8 cellular contexts compared by ENCODE assay signal in the genomic region with DNA sequence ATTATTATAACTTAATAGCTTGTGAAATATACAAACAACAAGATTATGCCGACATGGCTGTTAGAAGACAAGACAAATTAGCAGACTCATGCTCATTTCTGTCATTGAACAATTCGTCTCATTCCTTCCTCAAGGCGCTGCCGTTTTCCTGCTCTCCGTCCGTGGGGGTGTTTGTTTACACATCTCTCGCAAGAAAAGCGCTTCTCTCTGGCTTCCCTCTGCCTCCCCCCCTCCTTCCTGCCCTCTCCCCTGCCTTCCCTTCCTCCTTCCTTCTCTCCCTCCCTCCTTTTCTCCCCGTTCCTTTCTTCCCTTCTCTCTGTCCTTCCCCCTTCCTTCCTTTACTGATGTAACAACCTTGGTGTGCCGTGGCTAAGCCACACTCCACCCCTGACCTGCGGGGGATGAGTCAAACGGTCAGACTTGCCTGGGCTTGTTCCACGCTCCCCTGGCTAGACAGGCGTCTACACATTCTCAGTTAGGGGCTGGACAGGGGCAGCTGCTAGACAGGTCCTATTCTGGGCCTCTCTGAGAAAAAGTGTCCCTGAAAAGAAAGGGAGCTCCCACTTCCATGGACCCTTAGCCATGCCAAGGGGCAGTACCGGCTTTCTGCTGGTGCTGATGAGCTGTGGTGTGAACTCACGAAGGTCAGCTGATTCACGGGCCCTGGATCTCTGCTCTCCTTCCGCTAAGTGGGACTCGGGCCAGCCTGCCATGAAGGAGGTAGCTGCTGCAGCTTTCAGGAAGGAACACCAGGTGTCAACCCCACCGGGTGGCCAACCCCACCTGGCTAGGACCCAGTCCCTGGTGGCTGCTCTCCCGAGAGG. TPM values are rescaled to one million over a fixed set of nuclear protein-coding genes. Genes with fewer than 3 reads are reported as not detected.
DNase-seq lines count a peak whose midpoint lies in the region; ATAC-seq and TF ChIP-seq lines count a peak whose summit lies in the region.

No MANE protein-coding gene starts in this region.

- DNase-seq in EH (ENCODE audit: low read depth), result peak; percentile 94
- DNase-seq in GM23338 (ENCODE audit: low spot score), result peak; percentile 66
- DNase-seq in NCI-H1417 (lab: John Stamatoyannopoulos, UW), result peak in 2 of 3 experiments; percentile 89 to 95
- DNase-seq in activated T-helper 2 cell treated with anti-CD3 and anti-CD28 coated beads, Interferon-gamma antibody, Interleukin-2, Interleukin-4, amounts not matched to agents 10 μg/mL and 5 μg/mL and 100 μg/mL, durations not matched to agents 14 hours and 24 hours and 36 hours (ENCODE audit: low spot score), result no peak
- no peak for DNase-seq in stimulated activated naive B cell treated with anti-CD40 and anti-IgM and Interleukin-4, amounts not matched to agents 10 μg/mL and 1 μg/mL and 100 μg/mL, for 72 hours
- no peak for DNase-seq in midbrain (lab: John Stamatoyannopoulos, UW)
- no peak for DNase-seq in posterior cingulate gyrus

- H3K36me3 ChIP-seq in GM23338 (ENCODE audit: insufficient read depth), result no peaks in the 10 kb centered on the region
- no peaks in the 10 kb centered on the region for H3K36me3 ChIP-seq in iPS-15b (ENCODE audit: control insufficient read depth, insufficient read depth, low read length)

- H3K36me3 Mint-ChIP-seq in GM23338 (ENCODE audit: low read depth), result no peaks in the 10 kb centered on the region
- no peaks in the 10 kb centered on the region for H3K36me3 Mint-ChIP-seq in activated T-helper 2 cell treated with anti-CD3 and anti-CD28 coated beads, Interferon-gamma antibody, Interleukin-2, Interleukin-4, amounts not matched to agents 10 μg/mL and 5 μg/mL and 100 μg/mL, durations not matched to agents 14 hours and 24 hours and 36 hours (ENCODE audit: low read depth)
- no peaks in the 10 kb centered on the region for H3K36me3 Mint-ChIP-seq in stimulated activated naive B cell treated with anti-CD40 and anti-IgM and Interleukin-4, amounts not matched to agents 10 μg/mL and 1 μg/mL and 100 μg/mL, for 72 hours

- H3K4me3 ChIP-seq in GM23338 (peak overlapping the region; percentile 40; the same call in 1 of the 2 replicates), iPS-15b (ENCODE audit: low read depth, low read length) (no peak overlapping the region)

- no peaks in the 10 kb centered on the region for H3K9me3 ChIP-seq in iPS-15b (ENCODE audit: control insufficient read depth, insufficient read depth, low read length)

- peak; percentile 71 for ATAC-seq in GM23338
- peak; percentile 66 to 80 for ATAC-seq in stimulated activated naive B cell treated with anti-CD40 and anti-IgM and Interleukin-4, amounts not matched to agents 10 μg/mL and 1 μg/mL and 100 μg/mL, for 72 hours (replicated peaks)

- peaks cover 14% of the 10 kb centered on the region for H3K27me3 Mint-ChIP-seq in GM23338 (ENCODE audit: insufficient read depth, low read depth, poor library complexity)
- H3K27me3 Mint-ChIP-seq in activated T-helper 2 cell treated with anti-CD3 and anti-CD28 coated beads, Interferon-gamma antibody, Interleukin-2, Interleukin-4, amounts not matched to agents 10 μg/mL and 5 μg/mL and 100 μg/mL, durations not matched to agents 14 hours and 24 hours and 36 hours (ENCODE audit: low read depth), result peaks cover 12% of the 10 kb centered on the region
- H3K27me3 Mint-ChIP-seq in stimulated activated naive B cell treated with anti-CD40 and anti-IgM and Interleukin-4, amounts not matched to agents 10 μg/mL and 1 μg/mL and 100 μg/mL, for 72 hours, result peaks cover 44 to 57% of the 10 kb centered on the region in 2 donors

- peak overlapping the region; percentile 3 for H3K9ac ChIP-seq in iPS-15b (ENCODE audit: low read depth, low read length)

- H3K4me2 ChIP-seq in GM23338, result peak overlapping the region; percentile 46

- intact Hi-C loops in activated T-helper 2 cell treated with anti-CD3 and anti-CD28 coated beads, Interferon-gamma antibody, Interleukin-2, Interleukin-4, amounts not matched to agents 10 μg/mL and 5 μg/mL and 100 μg/mL, durations not matched to agents 14 hours and 24 hours and 36 hours (cut with micrococcal nuclease), result loop anchor here (10.0 kb wide), 1 partner anchor 98 kb away; no protein-coding TSS in a partner anchor
- intact Hi-C loops in posterior cingulate gyrus (cut with DNase I), result loop anchor here (5.0 kb wide), 1 partner anchor 95 kb away; no protein-coding TSS in a partner anchor

- no peaks in the 10 kb centered on the region for H3K9me2 ChIP-seq in GM23338 (ENCODE audit: insufficient read depth)

- H3K27ac Mint-ChIP-seq in GM23338, result peak overlapping the region; percentile 61
- peak overlapping the region; percentile 69 for H3K27ac Mint-ChIP-seq in activated T-helper 2 cell treated with anti-CD3 and anti-CD28 coated beads, Interferon-gamma antibody, Interleukin-2, Interleukin-4, amounts not matched to agents 10 μg/mL and 5 μg/mL and 100 μg/mL, durations not matched to agents 14 hours and 24 hours and 36 hours
- no peak overlapping the region for H3K27ac Mint-ChIP-seq in stimulated activated naive B cell treated with anti-CD40 and anti-IgM and Interleukin-4, amounts not matched to agents 10 μg/mL and 1 μg/mL and 100 μg/mL, for 72 hours

- H2AFZ ChIP-seq in GM23338, result peak overlapping the region; percentile 85; the same call in 1 of the 2 replicates

- H3K4me1 Mint-ChIP-seq in GM23338, result peaks cover 23% of the 10 kb centered on the region
- H3K4me1 Mint-ChIP-seq in activated T-helper 2 cell treated with anti-CD3 and anti-CD28 coated beads, Interferon-gamma antibody, Interleukin-2, Interleukin-4, amounts not matched to agents 10 μg/mL and 5 μg/mL and 100 μg/mL, durations not matched to agents 14 hours and 24 hours and 36 hours (ENCODE audit: low read depth), result peaks cover 15% of the 10 kb centered on the region
- peaks cover 3 to 6% of the 10 kb centered on the region in 2 donors for H3K4me1 Mint-ChIP-seq in stimulated activated naive B cell treated with anti-CD40 and anti-IgM and Interleukin-4, amounts not matched to agents 10 μg/mL and 1 μg/mL and 100 μg/mL, for 72 hours

- no peak overlapping the region for H3K27ac ChIP-seq in GM23338 (ENCODE audit: low read depth)

- H3K27me3 ChIP-seq in GM23338 (ENCODE audit: insufficient read depth) (peaks cover 6% of the 10 kb centered on the region; the same call in 1 of the 2 replicates), iPS-15b (ENCODE audit: control insufficient read depth, insufficient read depth, low read length) (peaks cover 5% of the 10 kb centered on the region)

- H4K20me1 ChIP-seq in GM23338 (replicated peaks; ENCODE audit: insufficient read depth), result no peaks in the 10 kb centered on the region

- H3K79me2 ChIP-seq in GM23338 (replicated peaks; ENCODE audit: insufficient read depth), result no peaks in the 10 kb centered on the region

- H3K4me3 Mint-ChIP-seq in GM23338, result peak overlapping the region; percentile 43; the same call in 1 of the 3 replicates
- H3K4me3 Mint-ChIP-seq in activated T-helper 2 cell treated with anti-CD3 and anti-CD28 coated beads, Interferon-gamma antibody, Interleukin-2, Interleukin-4, amounts not matched to agents 10 μg/mL and 5 μg/mL and 100 μg/mL, durations not matched to agents 14 hours and 24 hours and 36 hours (ENCODE audit: low read depth), result peak overlapping the region; percentile 55
- peak overlapping the region; percentile 39 to 63 for H3K4me3 Mint-ChIP-seq in stimulated activated naive B cell treated with anti-CD40 and anti-IgM and Interleukin-4, amounts not matched to agents 10 μg/mL and 1 μg/mL and 100 μg/mL, for 72 hours

- H3K4me1 ChIP-seq in GM23338 (ENCODE audit: insufficient read depth) (peaks cover 18% of the 10 kb centered on the region), iPS-15b (ENCODE audit: control insufficient read depth, insufficient read depth, low read length) (peaks cover 2% of the 10 kb centered on the region)

- H3F3A ChIP-seq in GM23338 (replicated peaks; ENCODE audit: low read depth), result no peaks in the 10 kb centered on the region

- TF ChIP-seq CTCF in GM23338 (conservative IDR thresholded peaks at IDR 0.05; ENCODE audit: low read depth in 2 of 2), result no peak

- no peaks in the 10 kb centered on the region for H3K9me3 Mint-ChIP-seq in GM23338
- H3K9me3 Mint-ChIP-seq in activated T-helper 2 cell treated with anti-CD3 and anti-CD28 coated beads, Interferon-gamma antibody, Interleukin-2, Interleukin-4, amounts not matched to agents 10 μg/mL and 5 μg/mL and 100 μg/mL, durations not matched to agents 14 hours and 24 hours and 36 hours, result no peaks in the 10 kb centered on the region
- H3K9me3 Mint-ChIP-seq in stimulated activated naive B cell treated with anti-CD40 and anti-IgM and Interleukin-4, amounts not matched to agents 10 μg/mL and 1 μg/mL and 100 μg/mL, for 72 hours, result no peaks in the 10 kb centered on the region

TF ChIP-seq in GM23338, 12 proteins besides CTCF, POLR2A, EP300 and RAD21:
- TF ChIP-seq EZH2phosphoT487 (IDR thresholded peaks at IDR 0.05; ENCODE audit: unreplicated experiment) (no peak), EZH2 (IDR thresholded peaks at IDR 0.05; ENCODE audit: low read depth, unreplicated experiment) (no peak), ZNF114 (CRISPR knock-in tag; IDR thresholded peaks at IDR 0.05) (no peak), STAT1 (IDR thresholded peaks at IDR 0.05; ENCODE audit: unreplicated experiment) (no peak), CREB1 (CRISPR knock-in tag; IDR thresholded peaks at IDR 0.05; ENCODE audit: low read depth) (no peak), ZNF331 (CRISPR knock-in tag; IDR thresholded peaks at IDR 0.05; ENCODE audit: low read depth) (no peak)

RNA-seq across cellular contexts. Expression of a gene that starts 32.0 kb away (rescaled TPM):
- total RNA-seq in GM23338 (2014; rRNA removed; shearing (Covaris generic)), result 91.0 and 100 TPM in 2 replicates
- polyA plus RNA-seq in GM23338 (2016; fragmentation: Nextera tagmentation; extraction: Ambion mirVana), result 42.6 and 54.8 TPM in 2 replicates
- total RNA-seq in activated T-helper 2 cell treated with anti-CD3 and anti-CD28 coated beads, Interferon-gamma antibody, Interleukin-2, Interleukin-4, amounts not matched to agents 10 μg/mL and 5 μg/mL and 100 μg/mL, durations not matched to agents 14 hours and 24 hours and 36 hours, result 63.2 and 64.0 TPM in 2 replicates

Comparison
In these comparisons a context has a peak if more than half of its experiments do, and no peak if none do; other contexts are left out.
1. DNase-seq: peak in EH (single experiment), GM23338 (single experiment) and NCI-H1417 (2 of 3); none in activated T-helper 2 cell treated with anti-CD3 and anti-CD28 coated beads, Interferon-gamma antibody, Interleukin-2, Interleukin-4, amounts not matched to agents 10 μg/mL and 5 μg/mL and 100 μg/mL, durations not matched to agents 14 hours and 24 hours and 36 hours (single experiment), stimulated activated naive B cell treated with anti-CD40 and anti-IgM and Interleukin-4, amounts not matched to agents 10 μg/mL and 1 μg/mL and 100 μg/mL, for 72 hours (single experiment), midbrain (single experiment) and posterior cingulate gyrus (0 of 10).
2. Peak in every context shown above with its lines, with median percentiles within 50 percentile points of each other: H3K4me3 Mint-ChIP-seq.